1 cellular context compared by ENCODE assay signal in the genomic region with DNA sequence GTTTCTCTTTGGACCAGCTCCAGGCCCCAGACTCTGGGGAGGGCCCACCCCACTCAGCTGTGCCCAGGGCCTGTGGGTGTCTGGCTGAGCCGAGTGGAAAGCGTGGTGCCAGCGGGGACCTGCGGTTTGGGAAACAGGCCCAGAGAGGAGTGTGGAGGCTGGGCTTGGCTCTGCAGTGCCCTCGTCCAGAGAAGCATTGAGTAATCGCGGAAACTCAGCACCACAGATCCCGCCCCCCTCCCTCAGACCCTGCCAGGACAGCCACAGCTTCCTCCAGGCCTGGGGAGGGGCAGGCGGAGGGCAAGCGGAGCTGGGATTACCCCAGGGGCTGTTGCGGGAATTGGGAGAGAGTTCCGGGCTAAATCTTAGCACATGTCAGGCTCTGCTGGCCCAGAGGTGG.
TF ChIP-seq lines count a peak whose summit lies in the region.

No MANE protein-coding gene starts in this region.

TF ChIP-seq in HepG2, 621 proteins besides CTCF, POLR2A, EP300 and RAD21 (continued from another document and continues in another):
- TF ChIP-seq ZBTB43 (CRISPR knock-in tag; conservative IDR thresholded peaks at IDR 0.05), result no peak
- no peak for TF ChIP-seq PHF21A (CRISPR knock-in tag; IDR thresholded peaks at IDR 0.05)
- no peak for TF ChIP-seq KLF15 (CRISPR knock-in tag; IDR thresholded peaks at IDR 0.05; ENCODE audit: borderline replicate concordance)
- TF ChIP-seq, protein P1, sequence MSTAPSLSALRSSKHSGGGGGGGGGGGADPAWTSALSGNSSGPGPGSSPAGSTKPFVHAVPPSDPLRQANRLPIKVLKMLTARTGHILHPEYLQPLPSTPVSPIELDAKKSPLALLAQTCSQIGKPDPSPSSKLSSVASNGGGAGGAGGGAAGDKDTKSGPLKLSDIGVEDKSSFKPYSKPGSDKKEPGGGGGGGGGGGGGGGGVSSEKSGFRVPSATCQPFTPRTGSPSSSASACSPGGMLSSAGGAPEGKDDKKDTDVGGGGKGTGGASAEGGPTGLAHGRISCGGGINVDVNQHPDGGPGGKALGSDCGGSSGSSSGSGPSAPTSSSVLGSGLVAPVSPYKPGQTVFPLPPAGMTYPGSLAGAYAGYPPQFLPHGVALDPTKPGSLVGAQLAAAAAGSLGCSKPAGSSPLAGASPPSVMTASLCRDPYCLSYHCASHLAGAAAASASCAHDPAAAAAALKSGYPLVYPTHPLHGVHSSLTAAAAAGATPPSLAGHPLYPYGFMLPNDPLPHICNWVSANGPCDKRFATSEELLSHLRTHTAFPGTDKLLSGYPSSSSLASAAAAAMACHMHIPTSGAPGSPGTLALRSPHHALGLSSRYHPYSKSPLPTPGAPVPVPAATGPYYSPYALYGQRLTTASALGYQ (CRISPR knock-in tag; IDR thresholded peaks at IDR 0.05), result no peak
- TF ChIP-seq RNF2 (conservative IDR thresholded peaks at IDR 0.05; ENCODE audit: low read depth), result no peak
- TF ChIP-seq MED1 (CRISPR knock-in tag; IDR thresholded peaks at IDR 0.05), result peak; percentile 57
- no peak for TF ChIP-seq ARID2 (CRISPR knock-in tag; IDR thresholded peaks at IDR 0.05; ENCODE audit: borderline replicate concordance)
- TF ChIP-seq, protein P2, sequence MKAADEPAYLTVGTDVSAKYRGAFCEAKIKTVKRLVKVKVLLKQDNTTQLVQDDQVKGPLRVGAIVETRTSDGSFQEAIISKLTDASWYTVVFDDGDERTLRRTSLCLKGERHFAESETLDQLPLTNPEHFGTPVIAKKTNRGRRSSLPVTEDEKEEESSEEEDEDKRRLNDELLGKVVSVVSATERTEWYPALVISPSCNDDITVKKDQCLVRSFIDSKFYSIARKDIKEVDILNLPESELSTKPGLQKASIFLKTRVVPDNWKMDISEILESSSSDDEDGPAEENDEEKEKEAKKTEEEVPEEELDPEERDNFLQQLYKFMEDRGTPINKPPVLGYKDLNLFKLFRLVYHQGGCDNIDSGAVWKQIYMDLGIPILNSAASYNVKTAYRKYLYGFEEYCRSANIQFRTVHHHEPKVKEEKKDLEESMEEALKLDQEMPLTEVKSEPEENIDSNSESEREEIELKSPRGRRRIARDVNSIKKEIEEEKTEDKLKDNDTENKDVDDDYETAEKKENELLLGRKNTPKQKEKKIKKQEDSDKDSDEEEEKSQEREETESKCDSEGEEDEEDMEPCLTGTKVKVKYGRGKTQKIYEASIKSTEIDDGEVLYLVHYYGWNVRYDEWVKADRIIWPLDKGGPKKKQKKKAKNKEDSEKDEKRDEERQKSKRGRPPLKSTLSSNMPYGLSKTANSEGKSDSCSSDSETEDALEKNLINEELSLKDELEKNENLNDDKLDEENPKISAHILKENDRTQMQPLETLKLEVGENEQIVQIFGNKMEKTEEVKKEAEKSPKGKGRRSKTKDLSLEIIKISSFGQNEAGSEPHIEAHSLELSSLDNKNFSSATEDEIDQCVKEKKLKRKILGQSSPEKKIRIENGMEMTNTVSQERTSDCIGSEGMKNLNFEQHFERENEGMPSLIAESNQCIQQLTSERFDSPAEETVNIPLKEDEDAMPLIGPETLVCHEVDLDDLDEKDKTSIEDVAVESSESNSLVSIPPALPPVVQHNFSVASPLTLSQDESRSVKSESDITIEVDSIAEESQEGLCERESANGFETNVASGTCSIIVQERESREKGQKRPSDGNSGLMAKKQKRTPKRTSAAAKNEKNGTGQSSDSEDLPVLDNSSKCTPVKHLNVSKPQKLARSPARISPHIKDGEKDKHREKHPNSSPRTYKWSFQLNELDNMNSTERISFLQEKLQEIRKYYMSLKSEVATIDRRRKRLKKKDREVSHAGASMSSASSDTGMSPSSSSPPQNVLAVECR (CRISPR knock-in tag; IDR thresholded peaks at IDR 0.05; ENCODE audit: borderline replicate concordance), result 0 out of 2 replicates have a peak, but pooled peaks have one; percentile 13
- no peak for TF ChIP-seq ZNF18 (CRISPR knock-in tag; IDR thresholded peaks at IDR 0.05; ENCODE audit: insufficient replicate concordance)
- TF ChIP-seq, protein P3, sequence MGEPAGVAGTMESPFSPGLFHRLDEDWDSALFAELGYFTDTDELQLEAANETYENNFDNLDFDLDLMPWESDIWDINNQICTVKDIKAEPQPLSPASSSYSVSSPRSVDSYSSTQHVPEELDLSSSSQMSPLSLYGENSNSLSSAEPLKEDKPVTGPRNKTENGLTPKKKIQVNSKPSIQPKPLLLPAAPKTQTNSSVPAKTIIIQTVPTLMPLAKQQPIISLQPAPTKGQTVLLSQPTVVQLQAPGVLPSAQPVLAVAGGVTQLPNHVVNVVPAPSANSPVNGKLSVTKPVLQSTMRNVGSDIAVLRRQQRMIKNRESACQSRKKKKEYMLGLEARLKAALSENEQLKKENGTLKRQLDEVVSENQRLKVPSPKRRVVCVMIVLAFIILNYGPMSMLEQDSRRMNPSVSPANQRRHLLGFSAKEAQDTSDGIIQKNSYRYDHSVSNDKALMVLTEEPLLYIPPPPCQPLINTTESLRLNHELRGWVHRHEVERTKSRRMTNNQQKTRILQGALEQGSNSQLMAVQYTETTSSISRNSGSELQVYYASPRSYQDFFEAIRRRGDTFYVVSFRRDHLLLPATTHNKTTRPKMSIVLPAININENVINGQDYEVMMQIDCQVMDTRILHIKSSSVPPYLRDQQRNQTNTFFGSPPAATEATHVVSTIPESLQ (CRISPR knock-in tag; conservative IDR thresholded peaks at IDR 0.05), result no peak
- no peak for TF ChIP-seq CENPX (CRISPR knock-in tag; IDR thresholded peaks at IDR 0.05)
- TF ChIP-seq TEAD3 (CRISPR knock-in tag; optimal IDR thresholded peaks at IDR 0.05; ENCODE audit: borderline replicate concordance), result peak; percentile 48
- no peak for TF ChIP-seq ZFP62 (CRISPR knock-in tag; IDR thresholded peaks at IDR 0.05)
- no peak for TF ChIP-seq SMARCC2 (IDR thresholded peaks at IDR 0.05)
- TF ChIP-seq ZNF609 (CRISPR knock-in tag; IDR thresholded peaks at IDR 0.05; ENCODE audit: borderline replicate concordance), result peak; percentile 50; the same call in 1 of the 2 replicates
- no peak for TF ChIP-seq ZBTB7A (CRISPR knock-in tag; IDR thresholded peaks at IDR 0.05)
- TF ChIP-seq AHDC1 (CRISPR knock-in tag; IDR thresholded peaks at IDR 0.05; ENCODE audit: borderline replicate concordance), result no peak
- no peak for TF ChIP-seq ZNF33B (CRISPR knock-in tag; IDR thresholded peaks at IDR 0.05)
